ENCODE assay signal across 21 cellular contexts in genomic region chr11:34564406-34564805, GRCh38. TPM values are rescaled to one million over a fixed set of nuclear protein-coding genes. Genes with fewer than 3 reads are reported as not detected.
DNase-seq lines count a peak whose midpoint lies in the region; ATAC-seq, FAIRE-seq and TF ChIP-seq lines count a peak whose summit lies in the region.
"Had no signal": no experiment of that assay in that cellular context is flagged by ENCODE, and none has a peak within 500 bp of the region (broad histone marks: within the 10 kb centered on the region; RNA-seq: fewer than 3 reads in every experiment).

No MANE protein-coding gene starts in this region.

- FAIRE-seq in small intestine (lab: Jason Lieb, UNC) (no peak), frontal cortex (lab: Jason Lieb, UNC) (no peak)
- FAIRE-seq: GM12891, HepG2, islet of Langerhans, TTC549 had no signal

- H3K27ac Mint-ChIP-seq in GM23338: no peak overlapping the region
- no peak overlapping the region for H3K27ac Mint-ChIP-seq in WTC11
- H3K27ac Mint-ChIP-seq: activated CD4-positive, alpha-beta memory T cell treated with anti-CD3 and anti-CD28 coated beads, Interleukin-2, amount 10 ng/mL, durations not matched to agents 7 days and 5 days; activated T-helper 2 cell treated with anti-CD3 and anti-CD28 coated beads, Interferon-gamma antibody, Interleukin-2, Interleukin-4, amounts not matched to agents 10 μg/mL and 5 μg/mL and 100 μg/mL, durations not matched to agents 14 hours and 24 hours and 36 hours had no signal

- H3K27ac ChIP-seq in GM23338 (ENCODE audit: low read depth) (no peak overlapping the region; the same call in 1 of the 2 replicates), foreskin keratinocyte (no peak overlapping the region), small intestine (ENCODE audit: low read depth in 1 of 2, low read length in 1 of 2) (no peak overlapping the region), A673 (ENCODE audit: low read depth, low read length, poor library complexity, severe bottlenecking) (no peak overlapping the region)

- H3K27me3 ChIP-seq in GM23338 (ENCODE audit: insufficient read depth) (no peaks in the 10 kb centered on the region), foreskin keratinocyte (no peaks in the 10 kb centered on the region), small intestine (ENCODE audit: control insufficient read depth in 2 of 2, insufficient read depth in 2 of 2, low read length in 2 of 2) (no peaks in the 10 kb centered on the region), A673 (replicated peaks; ENCODE audit: insufficient read depth, low read depth, low read length, poor library complexity) (peaks cover 64% of the 10 kb centered on the region)

- intact Hi-C loops in A673 (cut with micrococcal nuclease; ENCODE audit: unreplicated experiment): no loop called here

- DNase-seq in GM23338 (ENCODE audit: low spot score) (peak; percentile 42), WTC11 (ENCODE audit: low spot score) (no peak), foreskin keratinocyte (peak; percentile 60 to 77), putamen (ENCODE audit: low spot score) (peak; percentile 35), small intestine (no peak), frontal cortex (ENCODE audit: low spot score in 2 of 2) (no peak), NCI-H82 (lab: John Stamatoyannopoulos, UW) (no peak), A673 (ENCODE audit: low spot score) (no peak)
- DNase-seq: activated CD4-positive, alpha-beta memory T cell treated with anti-CD3 and anti-CD28 coated beads, Interleukin-2, amount 10 ng/mL, durations not matched to agents 7 days and 5 days; aorta; DMS79 treated with DMSO at 0.1 percent for 48 hours; effector CD4-positive, alpha-beta T cell; naive B cell; NCI-H1092; NCI-H345; SK-N-SH had no signal

- no peak overlapping the region for H3K4me3 Mint-ChIP-seq in GM23338
- no peak overlapping the region for H3K4me3 Mint-ChIP-seq in WTC11
- H3K4me3 Mint-ChIP-seq: activated CD4-positive, alpha-beta memory T cell treated with anti-CD3 and anti-CD28 coated beads, Interleukin-2, amount 10 ng/mL, durations not matched to agents 7 days and 5 days; naive B cell had no signal

- no peak overlapping the region for H3K4me2 ChIP-seq in GM23338
- H3K4me2 ChIP-seq: SK-N-SH had no signal

- H2AFZ ChIP-seq in GM23338: peak overlapping the region; percentile 76

- H3K4me1 ChIP-seq in GM23338 (ENCODE audit: insufficient read depth) (peaks cover 11% of the 10 kb centered on the region; the same call in 1 of the 2 replicates), foreskin keratinocyte (peaks cover 18% of the 10 kb centered on the region), small intestine (ENCODE audit: control insufficient read depth in 2 of 2, insufficient read depth in 1 of 2, low read depth in 1 of 2, low read length in 1 of 2) (no peaks in the 10 kb centered on the region), A673 (ENCODE audit: insufficient read depth, low read length, poor library complexity, severe bottlenecking) (no peaks in the 10 kb centered on the region)

- 87 to 92% (median 88%) methylated on average over 3 of the region's 3 CpGs for WGBS in small intestine, 3 donors

- H3K36me3 ChIP-seq in GM23338 (ENCODE audit: insufficient read depth) (no peaks in the 10 kb centered on the region), small intestine (ENCODE audit: control insufficient read depth in 2 of 2, insufficient read depth in 2 of 2, low read length in 2 of 2) (no peaks in the 10 kb centered on the region), A673 (ENCODE audit: insufficient read depth, low read length, poor library complexity, severe bottlenecking) (no peaks in the 10 kb centered on the region)

- H3K9me3 ChIP-seq in small intestine (ENCODE audit: control insufficient read depth, low read depth) (no peaks in the 10 kb centered on the region), A673 (ENCODE audit: low read depth, low read length, poor library complexity, severe bottlenecking) (no peaks in the 10 kb centered on the region)
- H3K9me3 ChIP-seq: SK-N-SH had no signal

- H3K4me3 ChIP-seq in GM23338: no peak overlapping the region
- H3K4me3 ChIP-seq in small intestine (ENCODE audit: low read depth in 1 of 2, low read length in 2 of 2): no peak overlapping the region
- H3K4me3 ChIP-seq in A673 (ENCODE audit: low read depth, low read length, poor library complexity, severe bottlenecking): no peak overlapping the region

- H3K79me2 ChIP-seq in GM23338 (replicated peaks; ENCODE audit: insufficient read depth): no peaks in the 10 kb centered on the region

- H4K20me1 ChIP-seq in GM23338 (replicated peaks; ENCODE audit: insufficient read depth): no peaks in the 10 kb centered on the region

- peaks cover 10% of the 10 kb centered on the region for H3K4me1 Mint-ChIP-seq in GM23338
- peaks cover 12% of the 10 kb centered on the region for H3K4me1 Mint-ChIP-seq in WTC11
- H3K4me1 Mint-ChIP-seq: activated CD4-positive, alpha-beta memory T cell treated with anti-CD3 and anti-CD28 coated beads, Interleukin-2, amount 10 ng/mL, durations not matched to agents 7 days and 5 days; naive B cell had no signal

- H3F3A ChIP-seq in GM23338 (replicated peaks; ENCODE audit: low read depth): no peaks in the 10 kb centered on the region

- no peaks in the 10 kb centered on the region for H3K9me2 ChIP-seq in GM23338 (ENCODE audit: insufficient read depth)
- H3K9me2 ChIP-seq: SK-N-SH had no signal

- H3K27me3 Mint-ChIP-seq in GM23338 (ENCODE audit: insufficient read depth, low read depth, poor library complexity) (peaks cover 2% of the 10 kb centered on the region), WTC11 (ENCODE audit: low read depth) (no peaks in the 10 kb centered on the region; the same call in 1 of the 2 replicates)

- ATAC-seq in GM23338: peak; percentile 19; the same call in 2 of the 3 replicates
- peak; percentile 23; the same call in 1 of the 2 replicates for ATAC-seq in WTC11
- ATAC-seq in foreskin keratinocyte: peak; percentile 73

- no TSS peak for BruUV-seq in A673 (replicated peaks; lab: Mats Ljungman, UMichigan)

- H3K9me3 Mint-ChIP-seq in GM23338 (no peaks in the 10 kb centered on the region), WTC11 (no peaks in the 10 kb centered on the region)
- H3K9me3 Mint-ChIP-seq: activated CD4-positive, alpha-beta memory T cell treated with anti-CD3 and anti-CD28 coated beads, Interleukin-2, amount 10 ng/mL, durations not matched to agents 7 days and 5 days; activated T-helper 2 cell treated with anti-CD3 and anti-CD28 coated beads, Interferon-gamma antibody, Interleukin-2, Interleukin-4, amounts not matched to agents 10 μg/mL and 5 μg/mL and 100 μg/mL, durations not matched to agents 14 hours and 24 hours and 36 hours; naive B cell had no signal

- no peaks in the 10 kb centered on the region for H3K36me3 Mint-ChIP-seq in GM23338 (ENCODE audit: low read depth)
- no peaks in the 10 kb centered on the region for H3K36me3 Mint-ChIP-seq in WTC11
- H3K36me3 Mint-ChIP-seq: naive B cell had no signal

- CTCF ChIA-PET in WTC11 (lab: Charles Lee) (interaction anchor here (0.6 to 2.1 kb wide), 8 partner anchors 36 to 848 kb away, joined by 3 to 11 read pairs (median 4); partner anchors contain the start of gene ELF5), A673 (lab: Charles Lee) (no interaction called here)

- TF ChIP-seq CTCF in GM23338 (conservative IDR thresholded peaks at IDR 0.05; ENCODE audit: low read depth in 2 of 2): no peak
- no peak for TF ChIP-seq CTCF in WTC11 (IDR thresholded peaks at IDR 0.05)
- TF ChIP-seq CTCF in foreskin keratinocyte (conservative IDR thresholded peaks at IDR 0.05): no peak
- no peak for TF ChIP-seq CTCF in A673 (conservative IDR thresholded peaks at IDR 0.05; ENCODE audit: low read depth, low read length)

- POLR2A ChIA-PET in WTC11 (lab: Charles Lee) (no interaction called here), A673 (lab: Charles Lee; ENCODE audit: low non-redundant PET) (no interaction called here)

TF ChIP-seq in GM23338, 12 proteins besides CTCF, POLR2A, EP300 and RAD21 (continues in another document):
- TF ChIP-seq STAT1 (IDR thresholded peaks at IDR 0.05; ENCODE audit: unreplicated experiment) (no peak), EZH2phosphoT487 (IDR thresholded peaks at IDR 0.05; ENCODE audit: unreplicated experiment) (no peak), EZH2 (IDR thresholded peaks at IDR 0.05; ENCODE audit: low read depth, unreplicated experiment) (no peak), JUNB (IDR thresholded peaks at IDR 0.05; ENCODE audit: unreplicated experiment) (no peak)

TF ChIP-seq in WTC11, 78 proteins besides CTCF, POLR2A, EP300 and RAD21 (continues in another document):
- no peak for TF ChIP-seq FOXP1 (CRISPR knock-in tag; IDR thresholded peaks at IDR 0.05; ENCODE audit: borderline replicate concordance)
- no peak for TF ChIP-seq CBFB (CRISPR knock-in tag; IDR thresholded peaks at IDR 0.05; ENCODE audit: low read depth)

RNA-seq across cellular contexts. Expression of gene ELF5, which starts 50.8 kb away (rescaled TPM):
- not detected in 2 replicates for total RNA-seq in GM23338 (2014; rRNA removed; shearing (Covaris generic))
- polyA plus RNA-seq in GM23338 (2016; fragmentation: Nextera tagmentation; extraction: Ambion mirVana) (not detected in 2 replicates), foreskin keratinocyte (not detected in 2 replicates), small intestine (not detected)
- total RNA-seq in WTC11 (2021) (not detected in 3 replicates), foreskin keratinocyte (not detected in 2 replicates), frontal cortex (not detected), A673 (2021) (not detected in 2 replicates)
- total RNA-seq: activated CD4-positive, alpha-beta memory T cell treated with anti-CD3 and anti-CD28 coated beads, Interleukin-2, amount 10 ng/mL, durations not matched to agents 7 days and 5 days; activated T-helper 2 cell treated with anti-CD3 and anti-CD28 coated beads, Interferon-gamma antibody, Interleukin-2, Interleukin-4, amounts not matched to agents 10 μg/mL and 5 μg/mL and 100 μg/mL, durations not matched to agents 14 hours and 24 hours and 36 hours; aorta had no signal
- polyA plus RNA-seq: aorta, SK-N-SH had no signal

RNA-seq across cellular contexts. Expression of gene EHF, which starts 56.5 kb away (rescaled TPM):
- not detected in 2 replicates for total RNA-seq in GM23338 (2014; rRNA removed; shearing (Covaris generic))
- polyA plus RNA-seq in GM23338 (2016; fragmentation: Nextera tagmentation; extraction: Ambion mirVana): not detected in 2 replicates
- 0.16 to 0.60 TPM (median 0.46 TPM) in 3 replicates for total RNA-seq in WTC11 (2021)
- total RNA-seq in foreskin keratinocyte: 97.2 and 109 TPM in 2 replicates
- 9.0 and 11.2 TPM in 2 replicates for polyA plus RNA-seq in foreskin keratinocyte
- 10 to 100 TPM in 2 of 3 donors, 1 to 10 TPM in 1; 7.3 to 54.1 (median 39.4) TPM for polyA plus RNA-seq in small intestine
- total RNA-seq in frontal cortex: 0.41 TPM
- not detected in 2 replicates for total RNA-seq in A673 (2021)
- total RNA-seq: activated CD4-positive, alpha-beta memory T cell treated with anti-CD3 and anti-CD28 coated beads, Interleukin-2, amount 10 ng/mL, durations not matched to agents 7 days and 5 days; activated T-helper 2 cell treated with anti-CD3 and anti-CD28 coated beads, Interferon-gamma antibody, Interleukin-2, Interleukin-4, amounts not matched to agents 10 μg/mL and 5 μg/mL and 100 μg/mL, durations not matched to agents 14 hours and 24 hours and 36 hours had no signal
- polyA plus RNA-seq: SK-N-SH had no signal

Comparison
In these comparisons a context has a peak if more than half of its experiments do, and no peak if none do; other contexts are left out.
1. ATAC-seq: peak in every context shown above with its lines; median percentile 73 in foreskin keratinocyte; 23 in WTC11; 19 in GM23338.
2. DNase-seq: peak in GM23338 (single experiment), foreskin keratinocyte (2 of 2) and putamen (single experiment); none in WTC11 (single experiment), small intestine (single experiment), frontal cortex (0 of 2), NCI-H82 (single experiment) and A673 (single experiment).
3. RNA of gene EHF, which starts 56.5 kb away (total RNA-seq): 97.2 to 109 TPM in foreskin keratinocyte; 0.16 to 0.60 TPM in WTC11, 0.41 TPM in frontal cortex (single experiment), not detected in A673 and not detected in GM23338; every median in the first group is over 10 times any median in the second.